Comparison of ENCODE assay signal across 8 cellular contexts in genomic region chr4:150402968-150403367, GRCh38.
DNase-seq lines count a peak whose midpoint lies in the region; ATAC-seq, FAIRE-seq and TF ChIP-seq lines count a peak whose summit lies in the region.

No MANE protein-coding gene starts in this region.

- CTCF ChIA-PET in IMR-90 (lab: Yijun Ruan, JAX) = no interaction called here
- CTCF ChIA-PET in HepG2 (lab: Yijun Ruan, JAX; ENCODE audit: low intra/inter-chr PET ratio, low total read pairs) = no interaction called here

- H3K4me3 ChIP-seq in IMR-90 (ENCODE audit: insufficient read depth, low read depth, low read length) = no peak overlapping the region
- H3K4me3 ChIP-seq in Peyer's patch = no peak overlapping the region
- no peak overlapping the region for H3K4me3 ChIP-seq in HepG2 (replicated peaks in 1 of 3; ENCODE audit: insufficient read depth in 1 of 3, low read depth in 2 of 3, low read length in 3 of 3)
- no peak overlapping the region for H3K4me3 ChIP-seq in effector memory CD4-positive, alpha-beta T cell (ENCODE audit: insufficient read depth, low read depth, low read length, poor library complexity, severe bottlenecking)

- peaks cover 1% of the 10 kb centered on the region; the same call in 1 of the 2 replicates for H3K36me3 ChIP-seq in IMR-90 (ENCODE audit: control insufficient read depth, insufficient read depth, low read length)
- no peaks in the 10 kb centered on the region for H3K36me3 ChIP-seq in Peyer's patch
- no peaks in the 10 kb centered on the region; a peak in 1 of 5 replicates for H3K36me3 ChIP-seq in HepG2 (replicated peaks in 1 of 2; ENCODE audit: control insufficient read depth in 1 of 2, insufficient read depth in 2 of 2, low read length in 2 of 2)
- no peaks in the 10 kb centered on the region for H3K36me3 ChIP-seq in effector memory CD4-positive, alpha-beta T cell (ENCODE audit: control insufficient read depth, insufficient read depth, low read length)

- H2BK120ac ChIP-seq in IMR-90 (ENCODE audit: low read depth, low read length) = no peak overlapping the region

- no peak overlapping the region for H3K56ac ChIP-seq in IMR-90 (ENCODE audit: extremely low read depth, insufficient read depth, low read length)

- H3K18ac ChIP-seq in IMR-90 (ENCODE audit: low read depth, low read length) = no peak overlapping the region

- no peak overlapping the region for H4K91ac ChIP-seq in IMR-90 (ENCODE audit: insufficient read depth, low read depth, low read length)

- H3K23ac ChIP-seq in IMR-90 (ENCODE audit: low read depth, low read length) = no peak overlapping the region

- H3K4me1 ChIP-seq in IMR-90 (ENCODE audit: control insufficient read depth, insufficient read depth, low read length) (peaks cover 3% of the 10 kb centered on the region; the same call in 1 of the 2 replicates), Peyer's patch (no peaks in the 10 kb centered on the region), HepG2 (ENCODE audit: insufficient read depth, low read length) (no peaks in the 10 kb centered on the region)
- no peaks in the 10 kb centered on the region for H3K4me1 ChIP-seq in effector memory CD4-positive, alpha-beta T cell (ENCODE audit: control insufficient read depth, insufficient read depth, low read length, poor library complexity, severe bottlenecking)

- H3K9ac ChIP-seq in IMR-90 (ENCODE audit: low read depth, low read length) (no peak overlapping the region), HepG2 (ENCODE audit: insufficient read depth, low read depth, low read length) (no peak overlapping the region)

- H3K4ac ChIP-seq in IMR-90 (ENCODE audit: low read depth, low read length) = no peak overlapping the region

- H3K9me1 ChIP-seq in IMR-90 (ENCODE audit: insufficient read depth, low read length) = no peaks in the 10 kb centered on the region

- peak; percentile 75 for ATAC-seq in GM19043 (IDR thresholded peaks at IDR 0.05; ENCODE audit: low read depth, unreplicated experiment)
- no peak; the same call in 1 of the 2 replicates for ATAC-seq in IMR-90 (ENCODE audit: low read depth)
- peak; percentile 32; the same call in 1 of the 3 replicates for ATAC-seq in HepG2

- no peak overlapping the region for H4K5ac ChIP-seq in IMR-90 (ENCODE audit: low read depth, low read length)

- no peak overlapping the region for H2AK5ac ChIP-seq in IMR-90 (ENCODE audit: low read depth, low read length)

- BruUV-seq in IMR-90 (replicated peaks; lab: Mats Ljungman, UMichigan) (no TSS peak), HepG2 (replicated peaks; lab: Mats Ljungman, UMichigan) (no TSS peak)

- H3K27ac ChIP-seq in IMR-90 (ENCODE audit: insufficient read depth, low read length) (no peak overlapping the region), Peyer's patch (no peak overlapping the region), HepG2 (ENCODE audit: extremely low read length, insufficient read depth, low read length) (no peak overlapping the region)
- no peak overlapping the region for H3K27ac ChIP-seq in effector memory CD4-positive, alpha-beta T cell (ENCODE audit: insufficient read depth, low read length, poor library complexity, severe bottlenecking)

- no peak overlapping the region for H2BK20ac ChIP-seq in IMR-90 (ENCODE audit: low read depth, low read length)

- no peaks in the 10 kb centered on the region for H3K79me1 ChIP-seq in IMR-90 (ENCODE audit: low read depth in 1 of 2, low read length in 2 of 2)

- no peak overlapping the region for H3K14ac ChIP-seq in IMR-90 (replicated peaks; ENCODE audit: low read depth, low read length)

- POLR2A ChIA-PET in IMR-90 (lab: Charles Lee; ENCODE audit: unreplicated experiment) (no interaction called here), HepG2 (lab: Yijun Ruan, JAX) (no interaction called here)

- TF ChIP-seq RAD21 in IMR-90 (IDR thresholded peaks at IDR 0.05; ENCODE audit: low read length) (no peak), HepG2 (CRISPR knock-in tag; IDR thresholded peaks at IDR 0.05) (no peak)

- DNase-seq in ACHN = peak; percentile 43
- peak; percentile 24 for DNase-seq in IMR-90
- DNase-seq in Peyer's patch = peak in 2 of 3 donors; percentile 58 to 62
- no peak for DNase-seq in HepG2 (ENCODE audit: low spot score)
- DNase-seq in EL = no peak
- no peak for DNase-seq in effector memory CD4-positive, alpha-beta T cell
- no peak for DNase-seq in MV-4-11 (lab: John Stamatoyannopoulos, UW)

- 0% methylated on average over 1 of the region's 5 CpGs; no CpG with 5 or more reads in 1 of the 2 experiments for WGBS in IMR-90 (ENCODE audit: extremely low coverage in 2 of 2, insufficient read length in 1 of 2), 2 experiments
- WGBS in HepG2 (ENCODE audit: low lambda C conversion rate) = 81% methylated on average over 5 of the region's 5 CpGs

- H2AFZ ChIP-seq in IMR-90 (replicated peaks; ENCODE audit: low read length, poor library complexity) (peak overlapping the region; percentile 16), HepG2 (ENCODE audit: low read length) (no peak overlapping the region)

- dilution Hi-C loops in IMR-90 (cut with HindIII; ENCODE audit: low sequenced_read_pairs, unreplicated experiment) = no loop called here

- FAIRE-seq in HepG2 (lab: Jason Lieb, UNC) = no peak

- no peak for TF ChIP-seq CTCF in IMR-90 (conservative IDR thresholded peaks at IDR 0.05; ENCODE audit: low read depth, low read length)
- no peak for TF ChIP-seq CTCF in Peyer's patch (IDR thresholded peaks at IDR 0.05)
- TF ChIP-seq CTCF in HepG2 (CRISPR knock-in tag; IDR thresholded peaks at IDR 0.05) = no peak

- H4K20me1 ChIP-seq in IMR-90 (ENCODE audit: insufficient read depth, low read length) (no peaks in the 10 kb centered on the region), HepG2 (ENCODE audit: insufficient read depth, low read length) (no peaks in the 10 kb centered on the region)

- TF ChIP-seq POLR2A in IMR-90 (IDR thresholded peaks at IDR 0.05; ENCODE audit: low read depth, low read length) = no peak
- no peak for TF ChIP-seq POLR2A in Peyer's patch (IDR thresholded peaks at IDR 0.05)
- no peak for TF ChIP-seq POLR2A in HepG2 (IDR thresholded peaks at IDR 0.05; ENCODE audit: insufficient read depth in 1 of 2, low read depth in 2 of 2, low read length in 2 of 2)

- TF ChIP-seq EP300 in HepG2 (IDR thresholded peaks at IDR 0.05; ENCODE audit: low read depth in 2 of 2, low read length in 2 of 2) (no peak), HepG2 (CRISPR knock-in tag; IDR thresholded peaks at IDR 0.05; ENCODE audit: borderline replicate concordance) (no peak)

- H2AK9ac ChIP-seq in IMR-90 (replicated peaks; ENCODE audit: low read depth, low read length, poor library complexity) = no peak overlapping the region

- H3K4me2 ChIP-seq in IMR-90 (ENCODE audit: low read depth, low read length) (no peak overlapping the region), HepG2 (ENCODE audit: low read depth, low read length) (no peak overlapping the region)

- in situ Hi-C loops in ACHN (cut with HindIII; ENCODE audit: low pct_ligation_motif_present, low pct_unique_long_range_greater_than_20kb, low sequenced_read_pairs) = no loop called here
- in situ Hi-C loops in IMR-90 (cut with MboI; ENCODE audit: low sequenced_read_pairs) = no loop called here
- in situ Hi-C loops in HepG2 (cut with HindIII; ENCODE audit: extremely low pct_ligation_motif_present, low pct_unique_long_range_greater_than_20kb) = no loop called here

- no peaks in the 10 kb centered on the region for H3K79me2 ChIP-seq in HepG2 (ENCODE audit: insufficient read depth, low read length)

- no peak overlapping the region for H2BK15ac ChIP-seq in IMR-90 (ENCODE audit: low read depth, low read length)

- no peaks in the 10 kb centered on the region for H3K9me3 ChIP-seq in IMR-90 (ENCODE audit: control insufficient read depth, insufficient read depth, low read length)
- H3K9me3 ChIP-seq in Peyer's patch = no peaks in the 10 kb centered on the region
- H3K9me3 ChIP-seq in HepG2 (ENCODE audit: low read length) = no peaks in the 10 kb centered on the region
- no peaks in the 10 kb centered on the region for H3K9me3 ChIP-seq in effector memory CD4-positive, alpha-beta T cell (ENCODE audit: control insufficient read depth, low read length)

- intact Hi-C loops in IMR-90 (cut with micrococcal nuclease) = no loop called here
- intact Hi-C loops in HepG2 (cut with micrococcal nuclease; ENCODE audit: unreplicated experiment) = no loop called here

- H3K27me3 ChIP-seq in IMR-90 (ENCODE audit: control insufficient read depth, insufficient read depth, low read length) = no peaks in the 10 kb centered on the region
- no peaks in the 10 kb centered on the region for H3K27me3 ChIP-seq in Peyer's patch
- no peaks in the 10 kb centered on the region for H3K27me3 ChIP-seq in HepG2 (ENCODE audit: control insufficient read depth in 1 of 2, insufficient read depth in 2 of 2, low read length in 2 of 2)
- H3K27me3 ChIP-seq in effector memory CD4-positive, alpha-beta T cell (replicated peaks; ENCODE audit: control insufficient read depth, insufficient read depth, low read length, poor library complexity, severe bottlenecking) = no peaks in the 10 kb centered on the region

- no peak overlapping the region for H2BK5ac ChIP-seq in IMR-90 (ENCODE audit: low read depth, low read length, poor library complexity, severe bottlenecking)

- no peak overlapping the region for H4K8ac ChIP-seq in IMR-90 (ENCODE audit: low read depth in 2 of 2, low read length in 2 of 2)

TF ChIP-seq in IMR-90, 13 proteins besides CTCF, POLR2A, EP300 and RAD21 (continues in another document):
- TF ChIP-seq RCOR1 (IDR thresholded peaks at IDR 0.05; ENCODE audit: insufficient replicate concordance, low read length) = no peak
- TF ChIP-seq NFE2L2 (IDR thresholded peaks at IDR 0.05; ENCODE audit: low read depth, low read length) = no peak
- no peak for TF ChIP-seq MAZ (IDR thresholded peaks at IDR 0.05; ENCODE audit: borderline replicate concordance, low read depth, low read length)

TF ChIP-seq in HepG2, 621 proteins besides CTCF, POLR2A, EP300 and RAD21 (continues in another document):
- TF ChIP-seq RFX5 (IDR thresholded peaks at IDR 0.05; ENCODE audit: low read depth, low read length) (no peak), ATF6 (CRISPR knock-in tag; conservative IDR thresholded peaks at IDR 0.05) (no peak), ATF1 (CRISPR knock-in tag; IDR thresholded peaks at IDR 0.05) (no peak), MEIS1 (CRISPR knock-in tag; IDR thresholded peaks at IDR 0.05; ENCODE audit: borderline replicate concordance) (no peak), ZNF782 (CRISPR knock-in tag; IDR thresholded peaks at IDR 0.05; ENCODE audit: borderline replicate concordance) (no peak)

Comparison
In these comparisons a context has a peak if more than half of its experiments do, and no peak if none do; other contexts are left out.
1. DNase-seq: peak in ACHN (single experiment), IMR-90 (single experiment) and Peyer's patch (2 of 3); none in HepG2 (single experiment), EL (single experiment), effector memory CD4-positive, alpha-beta T cell (0 of 3) and MV-4-11 (single experiment).